Comparison of ENCODE assay signal across 8 cellular contexts in the genomic region with DNA sequence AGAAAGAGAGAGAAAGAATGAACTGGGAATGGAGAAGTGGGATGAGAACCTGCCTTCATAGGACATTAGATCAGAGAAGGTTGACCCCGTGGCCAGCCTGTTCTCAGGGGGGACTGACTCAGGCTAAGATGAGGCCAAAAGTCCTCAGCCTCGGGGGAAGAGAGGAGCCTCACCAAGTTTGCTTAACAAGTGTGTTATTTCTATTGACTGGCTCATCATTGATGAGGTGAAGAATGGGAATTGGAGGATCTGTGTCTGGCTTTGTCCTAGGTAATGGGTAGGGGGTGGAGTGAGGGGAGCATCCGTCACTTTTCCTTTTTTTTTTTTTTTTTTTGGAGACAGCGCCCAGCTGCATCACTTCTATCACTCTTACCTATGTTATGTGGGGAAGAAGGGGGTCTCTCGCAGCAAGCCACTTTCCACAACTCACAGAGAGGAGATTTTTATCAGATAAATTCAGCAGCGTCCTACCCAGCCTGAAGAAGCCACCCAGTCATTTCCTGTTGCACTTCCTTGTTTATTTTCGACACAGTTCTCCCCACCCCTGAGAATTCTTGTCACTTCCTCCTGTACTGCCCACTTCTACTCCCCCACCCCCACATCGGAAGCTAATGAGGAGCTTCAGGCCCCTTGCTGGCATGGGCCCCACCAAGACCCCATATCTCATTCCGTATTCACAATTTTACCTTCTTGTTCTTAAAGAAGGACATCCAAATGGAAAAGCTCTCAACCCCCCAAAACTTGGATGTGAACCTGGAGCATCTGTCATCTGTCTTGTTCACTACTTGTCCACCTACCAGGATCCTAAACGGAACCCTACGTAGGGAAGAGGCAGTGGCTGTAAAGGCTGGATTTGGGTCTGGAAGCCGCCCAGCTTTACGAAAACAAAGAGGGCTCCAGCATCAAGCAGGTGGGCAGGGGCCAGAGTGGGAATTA. TPM values are rescaled to one million over a fixed set of nuclear protein-coding genes. Genes with fewer than 3 reads are reported as not detected.
DNase-seq lines count a peak whose midpoint lies in the region; ATAC-seq and TF ChIP-seq lines count a peak whose summit lies in the region.

No MANE protein-coding gene starts in this region.

- H3K27ac Mint-ChIP-seq in activated naive CD8-positive, alpha-beta T cell treated with anti-CD3 and anti-CD28 coated beads, Interleukin-2, amount 10 ng/mL, durations not matched to agents 7 days and 5 days: peak overlapping the region; percentile 99

- peak; percentile 86 for DNase-seq in NB4 (ENCODE audit: low read depth)
- peak; percentile 42 for DNase-seq in activated naive CD8-positive, alpha-beta T cell treated with anti-CD3 and anti-CD28 coated beads, Interleukin-2, amount 10 ng/mL, durations not matched to agents 7 days and 5 days
- DNase-seq in NCI-H345 (lab: John Stamatoyannopoulos, UW): no peak
- no peak for DNase-seq in NCI-H2107 treated with DMSO at 0.1 percent for 48 hours (lab: John Stamatoyannopoulos, UW; ENCODE audit: unreplicated experiment)
- no peak for DNase-seq in HPDE6-E6E7 (ENCODE audit: extremely low spot score)
- DNase-seq in NCI-H1105 (lab: John Stamatoyannopoulos, UW): no peak

- peaks cover 35% of the 10 kb centered on the region for H3K4me1 Mint-ChIP-seq in activated naive CD8-positive, alpha-beta T cell treated with anti-CD3 and anti-CD28 coated beads, Interleukin-2, amount 10 ng/mL, durations not matched to agents 7 days and 5 days

- H3K4me3 Mint-ChIP-seq in activated naive CD8-positive, alpha-beta T cell treated with anti-CD3 and anti-CD28 coated beads, Interleukin-2, amount 10 ng/mL, durations not matched to agents 7 days and 5 days: peak overlapping the region; percentile 92

- POLR2A ChIA-PET in activated naive CD8-positive, alpha-beta T cell treated with anti-CD3 and anti-CD28 coated beads, Interleukin-2, amount 10 ng/mL, durations not matched to agents 7 days and 5 days (lab: Charles Lee): interaction anchor here (0.7 to 2.6 kb wide), 6 partner anchors 10 to 456 kb away, joined by 3 to 20 read pairs (median 3); a partner anchor contains a TSS

- no peak overlapping the region for H3K9ac ChIP-seq in muscle layer of colon (ENCODE audit: low read length)

- no peak for TF ChIP-seq POLR2A in NB4 (IDR thresholded peaks at IDR 0.05; ENCODE audit: extremely low read depth, insufficient read length)

- peaks cover 8% of the 10 kb centered on the region for H3K9me3 Mint-ChIP-seq in activated naive CD8-positive, alpha-beta T cell treated with anti-CD3 and anti-CD28 coated beads, Interleukin-2, amount 10 ng/mL, durations not matched to agents 7 days and 5 days

- peak overlapping the region; percentile 13 for H3K27ac ChIP-seq in muscle layer of colon (ENCODE audit: low read depth, low read length)

- H3K4me3 ChIP-seq in NB4 (ENCODE audit: low read depth, low read length): no peak overlapping the region
- no peak overlapping the region for H3K4me3 ChIP-seq in muscle layer of colon (ENCODE audit: low read depth in 1 of 2, low read length in 2 of 2)

- TF ChIP-seq CTCF in NB4 (IDR thresholded peaks at IDR 0.05; ENCODE audit: low read depth, low read length): no peak

- H3K36me3 Mint-ChIP-seq in activated naive CD8-positive, alpha-beta T cell treated with anti-CD3 and anti-CD28 coated beads, Interleukin-2, amount 10 ng/mL, durations not matched to agents 7 days and 5 days: peaks cover 4% of the 10 kb centered on the region

- H3K4me1 ChIP-seq in muscle layer of colon (ENCODE audit: insufficient read depth, low read length): peaks cover 12% of the 10 kb centered on the region

- no peaks in the 10 kb centered on the region for H3K27me3 ChIP-seq in muscle layer of colon (ENCODE audit: control insufficient read depth in 1 of 2, insufficient read depth in 2 of 2, low read length in 2 of 2)

- no peaks in the 10 kb centered on the region for H3K27me3 Mint-ChIP-seq in activated naive CD8-positive, alpha-beta T cell treated with anti-CD3 and anti-CD28 coated beads, Interleukin-2, amount 10 ng/mL, durations not matched to agents 7 days and 5 days

- no peaks in the 10 kb centered on the region for H3K9me3 ChIP-seq in muscle layer of colon (ENCODE audit: low read length)

- ATAC-seq in GM18517 (IDR thresholded peaks at IDR 0.05; ENCODE audit: unreplicated experiment): peak; percentile 22
- peak; percentile 20 for ATAC-seq in activated naive CD8-positive, alpha-beta T cell treated with anti-CD3 and anti-CD28 coated beads, Interleukin-2, amount 10 ng/mL, durations not matched to agents 7 days and 5 days (ENCODE audit: low read depth)

- no peaks in the 10 kb centered on the region for H3K36me3 ChIP-seq in muscle layer of colon (ENCODE audit: insufficient read depth, low read length)

RNA-seq across cellular contexts. Expression of a gene that starts 2.8 kb away (rescaled TPM):
- total RNA-seq in activated naive CD8-positive, alpha-beta T cell treated with anti-CD3 and anti-CD28 coated beads, Interleukin-2, amount 10 ng/mL, durations not matched to agents 7 days and 5 days: 10 to 100 TPM; 69.2 to 73.1 TPM

RNA-seq across cellular contexts. Expression of a gene that starts 40.0 kb away (rescaled TPM):
- 10 to 100 TPM; 23.3 to 26.3 TPM for total RNA-seq in activated naive CD8-positive, alpha-beta T cell treated with anti-CD3 and anti-CD28 coated beads, Interleukin-2, amount 10 ng/mL, durations not matched to agents 7 days and 5 days

Comparison
In these comparisons a context has a peak if more than half of its experiments do, and no peak if none do; other contexts are left out.
1. DNase-seq: peak in NB4 (single experiment) and activated naive CD8-positive, alpha-beta T cell treated with anti-CD3 and anti-CD28 coated beads, Interleukin-2, amount 10 ng/mL, durations not matched to agents 7 days and 5 days (single experiment); none in NCI-H345 (single experiment), NCI-H2107 treated with DMSO at 0.1 percent for 48 hours (single experiment), HPDE6-E6E7 (single experiment) and NCI-H1105 (single experiment).